7 cellular contexts compared by ENCODE assay signal in genomic region chr7:148700693-148701092, GRCh38. TPM values are rescaled to one million over a fixed set of nuclear protein-coding genes. Genes with fewer than 3 reads are reported as not detected.
A peak's percentile ranks its signal among the peaks of the same experiment; 100 is the strongest.
DNase-seq lines count a peak whose midpoint lies in the region; ATAC-seq and TF ChIP-seq lines count a peak whose summit lies in the region.

No MANE protein-coding gene starts in this region.

- POLR2A ChIA-PET in HCT116 (lab: Charles Lee): no interaction called here

- H3K4me1 ChIP-seq in HCT116 (ENCODE audit: control insufficient read depth in 1 of 2, insufficient read depth in 2 of 2, low read length in 2 of 2): peaks cover 18 to 42% of the 10 kb centered on the region in 2 experiments
- H3K4me1 ChIP-seq in mesodermal cell (ENCODE audit: control insufficient read depth, insufficient read depth, low read length, poor library complexity, severe bottlenecking): peaks cover 44% of the 10 kb centered on the region
- H3K4me1 ChIP-seq in stomach: peaks cover 26 to 73% (median 53%) of the 10 kb centered on the region in 4 donors

- peak overlapping the region; percentile 91 for H3K4me2 ChIP-seq in HCT116 (ENCODE audit: low read length)

- H3K9ac ChIP-seq in HCT116 (ENCODE audit: low read length) (peak overlapping the region; percentile 89; the same call in 1 of the 2 replicates), SK-N-MC (ENCODE audit: insufficient read length) (peak overlapping the region; percentile 96)

- TF ChIP-seq EP300 in stomach (IDR thresholded peaks at IDR 0.05): no peak

- H2AFZ ChIP-seq in HCT116 (ENCODE audit: low read depth, low read length, poor library complexity, severe bottlenecking): no peak overlapping the region

- peaks cover 73% of the 10 kb centered on the region for H3K79me2 ChIP-seq in HCT116 (ENCODE audit: insufficient read depth, low read length)

- TF ChIP-seq POLR2A in HCT116 (IDR thresholded peaks at IDR 0.05; ENCODE audit: borderline replicate concordance, extremely low read depth, insufficient read depth, insufficient read length) (no peak), stomach (IDR thresholded peaks at IDR 0.05) (no peak)

- no peak for TF ChIP-seq CTCF in HCT116 (IDR thresholded peaks at IDR 0.05 in 2 of 3, conservative IDR thresholded peaks at IDR 0.05 in 1 of 3; ENCODE audit: borderline replicate concordance in 1 of 3, insufficient read depth in 1 of 3, low read depth in 2 of 3, low read length in 2 of 3)
- TF ChIP-seq CTCF in brain microvascular endothelial cell (IDR thresholded peaks at IDR 0.05; ENCODE audit: low read depth, low read length, missing control alignments): no peak
- no peak for TF ChIP-seq CTCF in stomach (IDR thresholded peaks at IDR 0.05)

- H3K36me3 ChIP-seq in HCT116 (ENCODE audit: control insufficient read depth in 1 of 2, insufficient read depth in 2 of 2, low read length in 2 of 2): no peaks in the 10 kb centered on the region
- no peaks in the 10 kb centered on the region for H3K36me3 ChIP-seq in SK-N-MC (ENCODE audit: insufficient read depth, low read length)
- H3K36me3 ChIP-seq in brain microvascular endothelial cell (replicated peaks): no peaks in the 10 kb centered on the region
- H3K36me3 ChIP-seq in mesodermal cell (ENCODE audit: control insufficient read depth, insufficient read depth, low read length): no peaks in the 10 kb centered on the region
- no peaks in the 10 kb centered on the region for H3K36me3 ChIP-seq in stomach

- peak overlapping the region; percentile 66 to 67; a peak in 3 of 4 replicates for H3K4me3 ChIP-seq in HCT116 (replicated peaks in 1 of 2; ENCODE audit: low read depth in 1 of 2, low read length in 2 of 2)
- peak overlapping the region; percentile 91 for H3K4me3 ChIP-seq in SK-N-MC
- H3K4me3 ChIP-seq in brain microvascular endothelial cell (ENCODE audit: low read depth, low read length): peak overlapping the region; percentile 73
- H3K4me3 ChIP-seq in mesodermal cell (ENCODE audit: extremely low read depth, insufficient read depth, low read length, poor library complexity, severe bottlenecking): peak overlapping the region; percentile 75
- peak overlapping the region; percentile 81 to 92 (median 87) for H3K4me3 ChIP-seq in stomach

- no peak for DNase-seq in HCT116 (ENCODE audit: low read depth, low spot score)
- no peak for DNase-seq in SK-N-MC (ENCODE audit: low read depth, low spot score)
- DNase-seq in brain microvascular endothelial cell: peak; percentile 53
- no peak for DNase-seq in stomach
- no peak for DNase-seq in mucosa of gallbladder (ENCODE audit: low spot score)

- no TSS peak for BruUV-seq in HCT116 (replicated peaks; lab: Mats Ljungman, UMichigan)

- intact Hi-C loops in HCT116 (cut with micrococcal nuclease): no loop called here
- intact Hi-C loops in stomach (cut with DNase I; ENCODE audit: low total_unique reads): no loop called here

- H3K27ac ChIP-seq in HCT116 (ENCODE audit: low read depth, low read length) (no peak overlapping the region), SK-N-MC (peak overlapping the region; percentile 90), brain microvascular endothelial cell (peak overlapping the region; percentile 73), mesodermal cell (ENCODE audit: low read depth, low read length, severe bottlenecking) (peak overlapping the region; percentile 92), stomach (peak overlapping the region in 4 of 5 donors; percentile 6 to 99 (median 97))

- no peak for ATAC-seq in HCT116
- no peak for ATAC-seq in HG03571 (IDR thresholded peaks at IDR 0.05; ENCODE audit: unreplicated experiment)

- RAD21 ChIA-PET in HCT116 (lab: Charles Lee; ENCODE audit: low non-redundant PET in 1 of 2, low total read pairs in 2 of 2, uncharacterized antibody in 2 of 2, unreplicated experiment in 2 of 2): interaction anchor here in 1 of 2 experiments (0.5 kb wide), 1 partner anchor 361 kb away, joined by 3 read pairs; no protein-coding TSS in a partner anchor

- no peak for TF ChIP-seq RAD21 in HCT116 (IDR thresholded peaks at IDR 0.05; ENCODE audit: low read depth)

- in situ Hi-C loops in brain microvascular endothelial cell (cut with HindIII; ENCODE audit: low pct_ligation_motif_present, low sequenced_read_pairs): no loop called here

- 0% methylated on average over 1 to 2 of the region's 4 CpGs for WGBS in mesodermal cell (ENCODE audit: insufficient coverage in 2 of 2), 2 experiments
- 26 to 35% (median 31%) methylated on average over 4 of the region's 4 CpGs for WGBS in stomach, 5 donors

- no peaks in the 10 kb centered on the region for H3K9me2 ChIP-seq in HCT116 (ENCODE audit: insufficient read depth)

- H3K9me3 ChIP-seq in HCT116 (ENCODE audit: control insufficient read depth in 1 of 2, insufficient read depth in 1 of 2, low read depth in 1 of 2, low read length in 2 of 2) (no peaks in the 10 kb centered on the region), SK-N-MC (ENCODE audit: low read depth, low read length) (no peaks in the 10 kb centered on the region), mesodermal cell (ENCODE audit: control insufficient read depth, low read length) (no peaks in the 10 kb centered on the region), stomach (no peaks in the 10 kb centered on the region)

- CTCF ChIA-PET in HCT116 (lab: Charles Lee): no interaction called here

- H3K27me3 ChIP-seq in HCT116 (ENCODE audit: insufficient read depth, low read length): no peaks in the 10 kb centered on the region
- H3K27me3 ChIP-seq in brain microvascular endothelial cell (replicated peaks): no peaks in the 10 kb centered on the region
- no peaks in the 10 kb centered on the region for H3K27me3 ChIP-seq in stomach

- peaks cover 33% of the 10 kb centered on the region; the same call in 1 of the 2 replicates for H4K20me1 ChIP-seq in HCT116 (ENCODE audit: insufficient read depth)

TF ChIP-seq in HCT116, 20 proteins besides CTCF, POLR2A, EP300 and RAD21:
- TF ChIP-seq FOSL1 (IDR thresholded peaks at IDR 0.05; ENCODE audit: low read depth) (no peak), SP1 (IDR thresholded peaks at IDR 0.05; ENCODE audit: low read depth) (no peak), SRF (IDR thresholded peaks at IDR 0.05; ENCODE audit: low read depth) (no peak), TCF7L2 (IDR thresholded peaks at IDR 0.05; ENCODE audit: borderline replicate concordance, extremely low read depth, insufficient read depth, insufficient read length) (no peak)
- TF ChIP-seq, protein P1, sequence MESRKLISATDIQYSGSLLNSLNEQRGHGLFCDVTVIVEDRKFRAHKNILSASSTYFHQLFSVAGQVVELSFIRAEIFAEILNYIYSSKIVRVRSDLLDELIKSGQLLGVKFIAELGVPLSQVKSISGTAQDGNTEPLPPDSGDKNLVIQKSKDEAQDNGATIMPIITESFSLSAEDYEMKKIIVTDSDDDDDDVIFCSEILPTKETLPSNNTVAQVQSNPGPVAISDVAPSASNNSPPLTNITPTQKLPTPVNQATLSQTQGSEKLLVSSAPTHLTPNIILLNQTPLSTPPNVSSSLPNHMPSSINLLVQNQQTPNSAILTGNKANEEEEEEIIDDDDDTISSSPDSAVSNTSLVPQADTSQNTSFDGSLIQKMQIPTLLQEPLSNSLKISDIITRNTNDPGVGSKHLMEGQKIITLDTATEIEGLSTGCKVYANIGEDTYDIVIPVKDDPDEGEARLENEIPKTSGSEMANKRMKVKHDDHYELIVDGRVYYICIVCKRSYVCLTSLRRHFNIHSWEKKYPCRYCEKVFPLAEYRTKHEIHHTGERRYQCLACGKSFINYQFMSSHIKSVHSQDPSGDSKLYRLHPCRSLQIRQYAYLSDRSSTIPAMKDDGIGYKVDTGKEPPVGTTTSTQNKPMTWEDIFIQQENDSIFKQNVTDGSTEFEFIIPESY (IDR thresholded peaks at IDR 0.05; ENCODE audit: extremely low read depth, insufficient replicate concordance, low read length): no peak

RNA-seq across cellular contexts. Expression of gene CUL1, which starts 2.0 kb away (rescaled TPM):
- 53.1 TPM for total RNA-seq in HCT116 (2021; ENCODE audit: unreplicated experiment)
- 24.1 and 32.5 TPM in 2 replicates for polyA plus RNA-seq in HCT116 (2012)
- 59.8 TPM for polyA plus RNA-seq in mesodermal cell (2013, experiment 1 of 2)
- polyA plus RNA-seq in mesodermal cell (2013, experiment 2 of 2): 66.6 TPM
- 10 to 100 TPM; 23.8 to 56.4 (median 37.8) TPM for total RNA-seq in stomach
- 10 to 100 TPM; 22.5 to 33.5 (median 23.3) TPM for polyA plus RNA-seq in stomach
- 35.7 TPM for total RNA-seq in mucosa of gallbladder
